ENCODE assay signal across 10 cellular contexts in the genomic region with DNA sequence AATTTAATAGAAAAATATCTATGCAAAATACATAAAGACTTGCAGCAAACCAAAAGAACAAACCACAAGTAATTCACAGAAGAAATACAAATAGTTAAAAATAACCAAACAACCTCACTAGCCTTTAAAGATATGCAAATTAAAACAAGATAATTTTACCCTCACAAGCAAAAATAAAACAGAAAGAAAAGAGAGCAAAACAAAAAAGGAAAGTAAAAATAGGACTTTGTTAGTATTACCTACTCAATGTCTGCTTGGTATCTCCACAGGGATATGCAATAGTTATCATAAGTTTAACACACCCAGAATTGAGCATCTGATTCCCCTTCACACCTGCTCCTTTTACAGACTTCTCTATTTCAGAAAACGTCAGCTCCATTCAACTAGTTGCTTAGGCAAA.
DNase-seq lines count a peak whose midpoint lies in the region; ATAC-seq and TF ChIP-seq lines count a peak whose summit lies in the region.
"Had no signal": no experiment of that assay in that cellular context is flagged by ENCODE, and none has a peak within 500 bp of the region (broad histone marks: within the 10 kb centered on the region; RNA-seq: fewer than 3 reads in every experiment).

No MANE protein-coding gene starts in this region.

- no CpG with 5 or more reads among the region's 1 CpG for WGBS in mammary epithelial cell (ENCODE audit: low coverage, missing lambda C conversion rate)

- no peak overlapping the region for H3K4me2 ChIP-seq in mammary epithelial cell (ENCODE audit: insufficient read depth, low read depth, low read length)

- H3K4me3 ChIP-seq in ACC112 (ENCODE audit: low read depth, low read length) (no peak overlapping the region), mammary epithelial cell (replicated peaks in 1 of 3; ENCODE audit: insufficient read depth in 1 of 3, low read depth in 2 of 3, low read length in 3 of 3) (no peak overlapping the region)

- no peak overlapping the region for H3K9ac ChIP-seq in mammary epithelial cell (ENCODE audit: insufficient read depth, low read length)

- H2AFZ ChIP-seq in ACC112 (ENCODE audit: low read length, unreplicated experiment), result peak overlapping the region; percentile 80
- H2AFZ ChIP-seq in mammary epithelial cell (ENCODE audit: low read depth, low read length), result no peak overlapping the region

- in situ Hi-C loops in mammary epithelial cell (cut with MboI; ENCODE audit: low sequenced_read_pairs in 2 of 2), result no loop called here

- peak; percentile 0 for TF ChIP-seq POLR2A in GM19193 (IDR thresholded peaks at IDR 0.05; ENCODE audit: extremely low read depth, insufficient read depth, insufficient read length)

- no peaks in the 10 kb centered on the region for H3K9me3 ChIP-seq in mammary epithelial cell (replicated peaks; ENCODE audit: insufficient read depth, low read length)

- H3K27ac ChIP-seq in ACC112 (ENCODE audit: low read depth, low read length) (no peak overlapping the region), mammary epithelial cell (ENCODE audit: insufficient read depth, low read depth, low read length) (no peak overlapping the region)

- no TSS peak for BruUV-seq in mammary epithelial cell (replicated peaks; lab: Mats Ljungman, UMichigan)

- ATAC-seq in HG02588 (IDR thresholded peaks at IDR 0.05; ENCODE audit: unreplicated experiment) (peak; percentile 36), HG03342 (IDR thresholded peaks at IDR 0.05; ENCODE audit: unreplicated experiment) (peak; percentile 41)
- ATAC-seq: naive thymus-derived CD4-positive, alpha-beta T cell; stimulated activated effector memory CD8-positive, alpha-beta T cell treated with anti-CD3 and anti-CD28 coated beads, Interleukin-12 subunit alpha, Interleukin-12 subunit beta, amount 100 ng/mL, for 72 hours had no signal

- no peaks in the 10 kb centered on the region for H3K79me2 ChIP-seq in ACC112 (ENCODE audit: control insufficient read depth, insufficient read depth, low read length, unreplicated experiment)
- no peaks in the 10 kb centered on the region for H3K79me2 ChIP-seq in mammary epithelial cell (ENCODE audit: insufficient read depth, low read length)

- no peaks in the 10 kb centered on the region for H3K27me3 ChIP-seq in ACC112 (ENCODE audit: insufficient read depth, low read length)
- H3K27me3 ChIP-seq in mammary epithelial cell (ENCODE audit: insufficient read depth, low read length), result no peaks in the 10 kb centered on the region

- intact Hi-C loops in mammary epithelial cell (cut with micrococcal nuclease), result loop anchor here (5.0 kb wide), 2 partner anchors 184 to 246 kb away; no protein-coding TSS in a partner anchor

- CTCF ChIA-PET in mammary epithelial cell (lab: Charles Lee; ENCODE audit: low non-redundant PET), result no interaction called here

- DNase-seq in NCI-H2171 treated with DMSO at 0.1 percent for 48 hours (lab: John Stamatoyannopoulos, UW) (no peak), SK-N-DZ (ENCODE audit: low spot score) (no peak), DMS79 treated with DMSO at 0.1 percent for 48 hours (lab: John Stamatoyannopoulos, UW) (no peak), mammary epithelial cell (no peak)
- DNase-seq: naive thymus-derived CD4-positive, alpha-beta T cell had no signal

- no peaks in the 10 kb centered on the region for H4K20me1 ChIP-seq in mammary epithelial cell (ENCODE audit: insufficient read depth, low read length)

- TF ChIP-seq CTCF in mammary epithelial cell (conservative IDR thresholded peaks at IDR 0.05 in 1 of 2, IDR thresholded peaks at IDR 0.05 in 1 of 2; ENCODE audit: extremely low read depth in 1 of 2, insufficient read depth in 1 of 2, low read depth in 1 of 2, low read length in 2 of 2), result no peak

- dilution Hi-C loops in mammary epithelial cell (cut with HindIII; ENCODE audit: low sequenced_read_pairs), result no loop called here

- H3K36me3 ChIP-seq in ACC112 (ENCODE audit: insufficient read depth, low read length) (no peaks in the 10 kb centered on the region), mammary epithelial cell (ENCODE audit: insufficient read depth, low read length) (no peaks in the 10 kb centered on the region)

- H3K4me1 ChIP-seq in ACC112 (ENCODE audit: control insufficient read depth, insufficient read depth, low read length, unreplicated experiment) (no peaks in the 10 kb centered on the region), mammary epithelial cell (ENCODE audit: insufficient read depth, low read length) (no peaks in the 10 kb centered on the region)
